8 cellular contexts compared by ENCODE assay signal in genomic region chr12:27245039-27245438, GRCh38. TPM values are rescaled to one million over a fixed set of nuclear protein-coding genes. Genes with fewer than 3 reads are reported as not detected.
DNase-seq lines count a peak whose midpoint lies in the region; ATAC-seq, FAIRE-seq and TF ChIP-seq lines count a peak whose summit lies in the region.

No MANE protein-coding gene starts in this region.

- H3K4me1 ChIP-seq in SJSA1 (replicated peaks) (peaks cover 19% of the 10 kb centered on the region), gastrocnemius medialis (peaks cover 16% of the 10 kb centered on the region in 2 donors)

- H3K9me3 ChIP-seq in SJSA1 (replicated peaks), result peaks cover 3% of the 10 kb centered on the region; the same call in 1 of the 2 replicates
- H3K9me3 ChIP-seq in gastrocnemius medialis, result no peaks in the 10 kb centered on the region

- TF ChIP-seq CTCF in fibroblast of the aortic adventitia (IDR thresholded peaks at IDR 0.05; ENCODE audit: insufficient read depth, low read length), result no peak
- no peak for TF ChIP-seq CTCF in gastrocnemius medialis (IDR thresholded peaks at IDR 0.05 in 4 of 5, conservative IDR thresholded peaks at IDR 0.05 in 1 of 5)

- in situ Hi-C loops in gastrocnemius medialis (cut with MboI; ENCODE audit: low sequenced_read_pairs in 4 of 4), result no loop called here

- H3K27ac ChIP-seq in SJSA1, result peak overlapping the region; percentile 37
- H3K27ac ChIP-seq in gastrocnemius medialis, result peak overlapping the region; percentile 77 to 86 (median 82)

- H3K36me3 ChIP-seq in SJSA1 (no peaks in the 10 kb centered on the region), gastrocnemius medialis (no peaks in the 10 kb centered on the region)

- ATAC-seq in gastrocnemius medialis (no peak), HG03342 (IDR thresholded peaks at IDR 0.05; ENCODE audit: unreplicated experiment) (no peak)

- peak; percentile 76 for FAIRE-seq in GM18507 (lab: Jason Lieb, UNC)

- H3K27me3 ChIP-seq in SJSA1 (replicated peaks) (no peaks in the 10 kb centered on the region), gastrocnemius medialis (no peaks in the 10 kb centered on the region)

- no peak for DNase-seq in GM18507 (ENCODE audit: extremely low spot score, insufficient read length, low read depth)
- no peak for DNase-seq in SJSA1 (ENCODE audit: low read depth in 1 of 2, low spot score in 2 of 2)
- peak; percentile 23 for DNase-seq in fibroblast of the aortic adventitia (ENCODE audit: low read depth)
- no peak for DNase-seq in gastrocnemius medialis
- DNase-seq in activated effector memory CD4-positive, alpha-beta T cell treated with anti-CD3 and anti-CD28 coated beads, Interleukin-2, amount 50 U/mL, for 16 hours, result no peak
- no peak for DNase-seq in anterior cingulate cortex (lab: John Stamatoyannopoulos, UW)
- no peak for DNase-seq in mucosa of gallbladder (ENCODE audit: low spot score)

- intact Hi-C loops in gastrocnemius medialis (cut with DNase I; ENCODE audit: low total_unique reads), result loop anchor here (5.0 to 10.0 kb wide), 3 partner anchors 47 to 290 kb away; partner anchors contain the start of gene MED21

- no peak for TF ChIP-seq POLR2A in gastrocnemius medialis (IDR thresholded peaks at IDR 0.05)

- H3K4me3 ChIP-seq in SJSA1, result peak overlapping the region; percentile 59
- peak overlapping the region; percentile 85 for H3K4me3 ChIP-seq in fibroblast of the aortic adventitia (ENCODE audit: low read depth, low read length)
- peak overlapping the region; percentile 79 to 95 (median 82) for H3K4me3 ChIP-seq in gastrocnemius medialis

RNA-seq across cellular contexts. Expression of gene STK38L, which starts 1.0 kb away (rescaled TPM):
- 39.4 and 46.4 TPM in 2 replicates for total RNA-seq in SJSA1 (2014; rRNA removed; shearing (Covaris generic))
- total RNA-seq in fibroblast of the aortic adventitia (ENCODE audit: low replicate concordance) (25.9 and 33.6 TPM in 2 replicates), gastrocnemius medialis (10 to 100 TPM; 12.9 to 20.0 (median 13.5) TPM), mucosa of gallbladder (86.7 TPM)
